Comparison of ENCODE assay signal across 1 cellular context in the genomic region with DNA sequence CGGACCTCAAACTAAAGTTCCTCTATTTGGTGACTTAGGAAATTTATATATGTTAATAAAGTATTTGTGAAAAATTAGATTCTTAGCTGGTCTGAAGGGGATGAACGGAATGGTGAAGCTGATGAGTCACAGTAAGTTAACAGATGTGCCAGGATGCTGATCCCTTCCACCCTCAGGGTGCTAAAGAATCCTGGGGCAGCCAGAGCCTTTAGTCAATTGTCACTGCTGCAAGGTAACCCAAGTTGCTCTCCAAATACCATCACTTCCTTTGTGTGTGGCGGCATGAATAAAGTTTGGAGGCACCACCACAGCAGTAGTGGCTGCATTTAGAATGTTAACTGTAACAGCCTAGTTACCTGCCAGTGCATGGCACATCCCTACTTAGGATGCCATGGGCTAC.
TF ChIP-seq lines count a peak whose summit lies in the region.

No MANE protein-coding gene starts in this region.

TF ChIP-seq in WTC11, 78 proteins besides CTCF, POLR2A, EP300 and RAD21 (continued from another document):
- TF ChIP-seq, protein P1, sequence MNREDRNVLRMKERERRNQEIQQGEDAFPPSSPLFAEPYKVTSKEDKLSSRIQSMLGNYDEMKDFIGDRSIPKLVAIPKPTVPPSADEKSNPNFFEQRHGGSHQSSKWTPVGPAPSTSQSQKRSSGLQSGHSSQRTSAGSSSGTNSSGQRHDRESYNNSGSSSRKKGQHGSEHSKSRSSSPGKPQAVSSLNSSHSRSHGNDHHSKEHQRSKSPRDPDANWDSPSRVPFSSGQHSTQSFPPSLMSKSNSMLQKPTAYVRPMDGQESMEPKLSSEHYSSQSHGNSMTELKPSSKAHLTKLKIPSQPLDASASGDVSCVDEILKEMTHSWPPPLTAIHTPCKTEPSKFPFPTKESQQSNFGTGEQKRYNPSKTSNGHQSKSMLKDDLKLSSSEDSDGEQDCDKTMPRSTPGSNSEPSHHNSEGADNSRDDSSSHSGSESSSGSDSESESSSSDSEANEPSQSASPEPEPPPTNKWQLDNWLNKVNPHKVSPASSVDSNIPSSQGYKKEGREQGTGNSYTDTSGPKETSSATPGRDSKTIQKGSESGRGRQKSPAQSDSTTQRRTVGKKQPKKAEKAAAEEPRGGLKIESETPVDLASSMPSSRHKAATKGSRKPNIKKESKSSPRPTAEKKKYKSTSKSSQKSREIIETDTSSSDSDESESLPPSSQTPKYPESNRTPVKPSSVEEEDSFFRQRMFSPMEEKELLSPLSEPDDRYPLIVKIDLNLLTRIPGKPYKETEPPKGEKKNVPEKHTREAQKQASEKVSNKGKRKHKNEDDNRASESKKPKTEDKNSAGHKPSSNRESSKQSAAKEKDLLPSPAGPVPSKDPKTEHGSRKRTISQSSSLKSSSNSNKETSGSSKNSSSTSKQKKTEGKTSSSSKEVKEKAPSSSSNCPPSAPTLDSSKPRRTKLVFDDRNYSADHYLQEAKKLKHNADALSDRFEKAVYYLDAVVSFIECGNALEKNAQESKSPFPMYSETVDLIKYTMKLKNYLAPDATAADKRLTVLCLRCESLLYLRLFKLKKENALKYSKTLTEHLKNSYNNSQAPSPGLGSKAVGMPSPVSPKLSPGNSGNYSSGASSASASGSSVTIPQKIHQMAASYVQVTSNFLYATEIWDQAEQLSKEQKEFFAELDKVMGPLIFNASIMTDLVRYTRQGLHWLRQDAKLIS (CRISPR knock-in tag; IDR thresholded peaks at IDR 0.05; ENCODE audit: borderline replicate concordance): no peak
- TF ChIP-seq, protein P2, sequence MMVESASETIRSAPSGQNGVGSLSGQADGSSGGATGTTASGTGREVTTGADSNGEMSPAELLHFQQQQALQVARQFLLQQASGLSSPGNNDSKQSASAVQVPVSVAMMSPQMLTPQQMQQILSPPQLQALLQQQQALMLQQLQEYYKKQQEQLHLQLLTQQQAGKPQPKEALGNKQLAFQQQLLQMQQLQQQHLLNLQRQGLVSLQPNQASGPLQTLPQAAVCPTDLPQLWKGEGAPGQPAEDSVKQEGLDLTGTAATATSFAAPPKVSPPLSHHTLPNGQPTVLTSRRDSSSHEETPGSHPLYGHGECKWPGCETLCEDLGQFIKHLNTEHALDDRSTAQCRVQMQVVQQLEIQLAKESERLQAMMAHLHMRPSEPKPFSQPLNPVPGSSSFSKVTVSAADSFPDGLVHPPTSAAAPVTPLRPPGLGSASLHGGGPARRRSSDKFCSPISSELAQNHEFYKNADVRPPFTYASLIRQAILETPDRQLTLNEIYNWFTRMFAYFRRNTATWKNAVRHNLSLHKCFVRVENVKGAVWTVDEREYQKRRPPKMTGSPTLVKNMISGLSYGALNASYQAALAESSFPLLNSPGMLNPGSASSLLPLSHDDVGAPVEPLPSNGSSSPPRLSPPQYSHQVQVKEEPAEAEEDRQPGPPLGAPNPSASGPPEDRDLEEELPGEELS (CRISPR knock-in tag; IDR thresholded peaks at IDR 0.05): no peak
- no peak for TF ChIP-seq ZNF138 (CRISPR knock-in tag; conservative IDR thresholded peaks at IDR 0.05)
